ENCODE assay signal across 1 cellular context in the genomic region with DNA sequence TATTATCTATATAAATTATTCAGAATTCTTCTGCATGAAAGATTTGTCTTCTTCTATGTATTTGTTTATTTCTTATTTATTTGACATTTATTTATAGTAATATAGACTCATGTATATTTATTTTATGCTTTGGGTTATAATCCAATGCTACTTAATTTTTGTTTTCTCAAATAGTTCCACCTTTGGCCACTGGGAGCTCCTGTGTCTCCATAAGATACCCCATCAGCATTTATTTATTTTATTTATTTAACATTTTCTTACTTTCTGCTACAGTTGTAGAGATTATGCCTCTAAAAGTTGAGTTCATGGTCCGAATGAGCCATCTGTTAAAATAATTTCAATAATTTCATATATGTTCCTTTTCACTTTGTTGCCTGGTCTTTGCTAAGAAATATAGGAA.
TF ChIP-seq lines count a peak whose summit lies in the region.

No MANE protein-coding gene starts in this region.

TF ChIP-seq in GM12878, 131 proteins besides CTCF, POLR2A, EP300 and RAD21:
- no peak for TF ChIP-seq MYB (IDR thresholded peaks at IDR 0.05; ENCODE audit: borderline replicate concordance, low read depth, low read length)
- no peak for TF ChIP-seq ETV6 (conservative IDR thresholded peaks at IDR 0.05 in 1 of 2, IDR thresholded peaks at IDR 0.05 in 1 of 2; ENCODE audit: borderline replicate concordance in 1 of 2, low read depth in 1 of 2)
- TF ChIP-seq STAT1 (conservative IDR thresholded peaks at IDR 0.05): no peak
- TF ChIP-seq CBX3 (IDR thresholded peaks at IDR 0.05; ENCODE audit: borderline replicate concordance, low read depth): no peak
- TF ChIP-seq SUZ12 (IDR thresholded peaks at IDR 0.05; ENCODE audit: unreplicated experiment): no peak
- TF ChIP-seq BCL11A (IDR thresholded peaks at IDR 0.05; ENCODE audit: low read depth, low read length): no peak
- TF ChIP-seq MYC (IDR thresholded peaks at IDR 0.05; ENCODE audit: insufficient read depth, insufficient read length, insufficient replicate concordance, low read length, severe bottlenecking): no peak
- TF ChIP-seq GABPA (IDR thresholded peaks at IDR 0.05; ENCODE audit: low read depth): no peak
- TF ChIP-seq RCOR1 (conservative IDR thresholded peaks at IDR 0.05; ENCODE audit: low read depth, low read length): no peak
- no peak for TF ChIP-seq KLF5 (IDR thresholded peaks at IDR 0.05; ENCODE audit: partially characterized antibody)
- TF ChIP-seq FOXK2 (IDR thresholded peaks at IDR 0.05): no peak
- no peak for TF ChIP-seq SMARCA5 (IDR thresholded peaks at IDR 0.05)
- no peak for TF ChIP-seq NR2C2 (IDR thresholded peaks at IDR 0.05; ENCODE audit: borderline replicate concordance, control insufficient read depth, insufficient read length, low read depth)
- no peak for TF ChIP-seq ZSCAN29 (IDR thresholded peaks at IDR 0.05)
- TF ChIP-seq PRDM15 (CRISPR knock-in tag; IDR thresholded peaks at IDR 0.05): no peak
- TF ChIP-seq HDAC6 (IDR thresholded peaks at IDR 0.05; ENCODE audit: unreplicated experiment): no peak
- no peak for TF ChIP-seq ESRRA (IDR thresholded peaks at IDR 0.05; ENCODE audit: low read length)
- no peak for TF ChIP-seq TCF12 (IDR thresholded peaks at IDR 0.05; ENCODE audit: low read depth, low read length)
TF ChIP-seq in GM12878: peak in this region for 0.
